In genomic region chr16:57128787-57129389, GRCh38 we compare ENCODE assay signal across 1 cellular context.
TF ChIP-seq lines count a peak whose summit lies in the region.

No MANE protein-coding gene starts in this region.

TF ChIP-seq in HEK293, 187 proteins besides CTCF, POLR2A, EP300 and RAD21 (continued from another document):
- no peak for TF ChIP-seq ZSCAN5A (tag by site-specific recombination; IDR thresholded peaks at IDR 0.05)
